9 cellular contexts compared by ENCODE assay signal in genomic region chr3:75643031-75643800, GRCh38. TPM values are rescaled to one million over a fixed set of nuclear protein-coding genes. Genes with fewer than 3 reads are reported as not detected.
DNase-seq lines count a peak whose midpoint lies in the region; ATAC-seq and TF ChIP-seq lines count a peak whose summit lies in the region.
"Not testable (repeated sequence)": the region's sequence is repeated elsewhere in the genome, so short reads cannot be mapped to it uniquely, and the experiment has no call there.
"Had no signal": no experiment of that assay in that cellular context is flagged by ENCODE, and none has a peak within 500 bp of the region (broad histone marks: within the 10 kb centered on the region; RNA-seq: fewer than 3 reads in every experiment).

No MANE protein-coding gene starts in this region.

- intact Hi-C loops in CD4-positive, alpha-beta T cell (cut with DNase I, micrococcal nuclease): loop anchor here (5.0 kb wide), 2 partner anchors 446 to 451 kb away; no protein-coding TSS in a partner anchor

- H3K4me3 Mint-ChIP-seq in CD4-positive, alpha-beta T cell: peak overlapping the region; percentile 86
- H3K4me3 Mint-ChIP-seq in glutamatergic neuron (ENCODE audit: unreplicated experiment): peak overlapping the region; percentile 74
- peak overlapping the region; percentile 87 for H3K4me3 Mint-ChIP-seq in natural killer cell treated with Interleukin-12 subunit alpha and Interleukin-12 subunit beta and Interleukin-15 and Interleukin-18, amount 100 ng/mL, for 72 hours

- peaks cover 22% of the 10 kb centered on the region for H3K4me1 Mint-ChIP-seq in CD4-positive, alpha-beta T cell (ENCODE audit: low read depth)
- H3K4me1 Mint-ChIP-seq in glutamatergic neuron (ENCODE audit: low read depth, unreplicated experiment): not testable (repeated sequence)
- H3K4me1 Mint-ChIP-seq in natural killer cell treated with Interleukin-12 subunit alpha and Interleukin-12 subunit beta and Interleukin-15 and Interleukin-18, amount 100 ng/mL, for 72 hours (ENCODE audit: low read depth in 2 of 2): peaks cover 8 to 16% of the 10 kb centered on the region in 2 donors

- H3K27me3 ChIP-seq in CD4-positive, alpha-beta T cell (ENCODE audit: control insufficient read depth, insufficient read depth, low read length); suprapubic skin: not testable (repeated sequence)

- peak in 1 of 10 experiments; percentile 2 for DNase-seq in CD4-positive, alpha-beta T cell
- DNase-seq in GM20000 (ENCODE audit: low spot score); glutamatergic neuron; natural killer cell treated with Interleukin-12 subunit alpha and Interleukin-12 subunit beta and Interleukin-15 and Interleukin-18, amount 100 ng/mL, for 72 hours (ENCODE audit: low spot score); suprapubic skin (ENCODE audit: low spot score in 2 of 2): not testable (repeated sequence)
- DNase-seq in NCI-H226 (peak; percentile 11), cerebellar cortex (ENCODE audit: low spot score) (peak; percentile 76)
- DNase-seq in activated CD8-positive, alpha-beta memory T cell treated with anti-CD3 and anti-CD28 coated beads for 24 hours: peak; percentile 65

- TF ChIP-seq EP300 in suprapubic skin (IDR thresholded peaks at IDR 0.05): not testable (repeated sequence)

- H3K36me3 Mint-ChIP-seq in CD4-positive, alpha-beta T cell (ENCODE audit: low read depth); glutamatergic neuron (ENCODE audit: unreplicated experiment); natural killer cell treated with Interleukin-12 subunit alpha and Interleukin-12 subunit beta and Interleukin-15 and Interleukin-18, amount 100 ng/mL, for 72 hours: not testable (repeated sequence)

- not testable (repeated sequence) for H3K9me3 ChIP-seq in CD4-positive, alpha-beta T cell (ENCODE audit: control insufficient read depth, low read length); suprapubic skin

- not testable (repeated sequence) for H3K27ac Mint-ChIP-seq in CD4-positive, alpha-beta T cell; glutamatergic neuron (ENCODE audit: unreplicated experiment); natural killer cell treated with Interleukin-12 subunit alpha and Interleukin-12 subunit beta and Interleukin-15 and Interleukin-18, amount 100 ng/mL, for 72 hours

- H3K27me3 Mint-ChIP-seq in CD4-positive, alpha-beta T cell; glutamatergic neuron (ENCODE audit: unreplicated experiment); natural killer cell treated with Interleukin-12 subunit alpha and Interleukin-12 subunit beta and Interleukin-15 and Interleukin-18, amount 100 ng/mL, for 72 hours: not testable (repeated sequence)

- POLR2A ChIA-PET in CD4-positive, alpha-beta T cell (lab: Charles Lee): not testable (repeated sequence)

- CTCF ChIA-PET in CD4-positive, alpha-beta T cell (lab: Charles Lee): not testable (repeated sequence)

- H3K27ac ChIP-seq in CD4-positive, alpha-beta T cell (ENCODE audit: low read depth, low read length); suprapubic skin: not testable (repeated sequence)

- H3K36me3 ChIP-seq in suprapubic skin: not testable (repeated sequence)

- TF ChIP-seq CTCF in CD4-positive, alpha-beta T cell (IDR thresholded peaks at IDR 0.05): peak; percentile 73
- TF ChIP-seq CTCF in GM20000 (IDR thresholded peaks at IDR 0.05; ENCODE audit: extremely low read depth, missing control alignments): peak; percentile 4
- TF ChIP-seq CTCF in glutamatergic neuron (IDR thresholded peaks at IDR 0.05; ENCODE audit: partially characterized antibody, unreplicated experiment): peak; percentile 76
- peak; percentile 6 to 29 for TF ChIP-seq CTCF in suprapubic skin (IDR thresholded peaks at IDR 0.05)

- H3K9me3 Mint-ChIP-seq in CD4-positive, alpha-beta T cell; glutamatergic neuron (ENCODE audit: unreplicated experiment); natural killer cell treated with Interleukin-12 subunit alpha and Interleukin-12 subunit beta and Interleukin-15 and Interleukin-18, amount 100 ng/mL, for 72 hours: not testable (repeated sequence)

- not testable (repeated sequence) for ATAC-seq in CD4-positive, alpha-beta T cell (ENCODE audit: poor library complexity); natural killer cell treated with Interleukin-12 subunit alpha and Interleukin-12 subunit beta and Interleukin-15 and Interleukin-18, amount 100 ng/mL, for 72 hours

- TF ChIP-seq POLR2A in suprapubic skin (IDR thresholded peaks at IDR 0.05): not testable (repeated sequence)

- H3K4me1 ChIP-seq in suprapubic skin: peaks cover 13% of the 10 kb centered on the region

- 26% methylated on average over 20 of the region's 20 CpGs for WGBS in suprapubic skin

- H3K4me3 ChIP-seq in suprapubic skin: not testable (repeated sequence)

RNA-seq across cellular contexts. Expression of gene FRG2C, which starts 20.9 kb away (rescaled TPM):
- total RNA-seq in CD4-positive, alpha-beta T cell: not detected
- 0.47 TPM for total RNA-seq in glutamatergic neuron (ENCODE audit: unreplicated experiment)
- total RNA-seq in natural killer cell treated with Interleukin-12 subunit alpha and Interleukin-12 subunit beta and Interleukin-15 and Interleukin-18, amount 100 ng/mL, for 72 hours: not detected
- total RNA-seq in suprapubic skin: not detected
- total RNA-seq: esophagus mucosa had no signal

Comparison
In these comparisons a context has a peak if more than half of its experiments do, and no peak if none do; other contexts are left out.
1. CTCF ChIP-seq: peak in every context shown above with its lines; median percentile 76 in glutamatergic neuron; 73 in CD4-positive, alpha-beta T cell; 18 in suprapubic skin; 4 in GM20000.